In genomic region chr17:21354796-21355385, GRCh38 we compare ENCODE assay signal across 23 cellular contexts. TPM values are rescaled to one million over a fixed set of nuclear protein-coding genes. Genes with fewer than 3 reads are reported as not detected.
A peak's percentile ranks its signal among the peaks of the same experiment; 100 is the strongest.
DNase-seq lines count a peak whose midpoint lies in the region; ATAC-seq, FAIRE-seq and TF ChIP-seq lines count a peak whose summit lies in the region.
"Had no signal": no experiment of that assay in that cellular context is flagged by ENCODE, and none has a peak within 500 bp of the region (broad histone marks: within the 10 kb centered on the region; RNA-seq: fewer than 3 reads in every experiment).

No MANE protein-coding gene starts in this region.

- intact Hi-C loops in K562 (cut with micrococcal nuclease) (no loop called here), ovary (cut with DNase I) (no loop called here)
- intact Hi-C loops in naive thymus-derived CD4-positive, alpha-beta T cell (cut with micrococcal nuclease), result no loop called here

- H2BK5ac ChIP-seq in H9 (ENCODE audit: insufficient read length, low read length), result no peak overlapping the region

- H3K14ac ChIP-seq in H9 (ENCODE audit: insufficient read depth, low read length), result no peak overlapping the region

- H4K20me1 ChIP-seq in H9 (ENCODE audit: control insufficient read depth, insufficient read depth, insufficient read length) (no peaks in the 10 kb centered on the region), K562 (replicated peaks; ENCODE audit: control insufficient read depth, insufficient read depth, low read length) (no peaks in the 10 kb centered on the region)

- H3K27ac ChIP-seq in H9 (ENCODE audit: insufficient read length, low read depth, low read length) (no peak overlapping the region), K562 (ENCODE audit: extremely low read depth, low read depth, low read length) (no peak overlapping the region), ovary (no peak overlapping the region)
- no peak overlapping the region for H3K27ac ChIP-seq in naive thymus-derived CD4-positive, alpha-beta T cell (ENCODE audit: low read depth, low read length)
- H3K27ac ChIP-seq: C4-2B had no signal

- H3K36me3 Mint-ChIP-seq in H9 (ENCODE audit: insufficient read depth in 1 of 3, low read depth in 3 of 3), result no peaks in the 10 kb centered on the region
- no peaks in the 10 kb centered on the region for H3K36me3 Mint-ChIP-seq in nephron progenitor cell (ENCODE audit: low read depth)
- no peaks in the 10 kb centered on the region for H3K36me3 Mint-ChIP-seq in naive thymus-derived CD4-positive, alpha-beta T cell
- H3K36me3 Mint-ChIP-seq: CD4-positive, alpha-beta memory T cell had no signal

- H4K5ac ChIP-seq in H9 (ENCODE audit: insufficient read length, low read depth, low read length), result no peak overlapping the region

- H3K9ac ChIP-seq in H9 (ENCODE audit: extremely low read depth, insufficient read length, low read length), result no peak overlapping the region
- no peak overlapping the region for H3K9ac ChIP-seq in K562 (ENCODE audit: insufficient read depth in 1 of 2, low read depth in 2 of 2, low read length in 2 of 2)

- no peaks in the 10 kb centered on the region for H3K36me3 ChIP-seq in K562 (ENCODE audit: control insufficient read depth, insufficient read depth, low read length)
- no peaks in the 10 kb centered on the region for H3K36me3 ChIP-seq in ovary
- no peaks in the 10 kb centered on the region for H3K36me3 ChIP-seq in naive thymus-derived CD4-positive, alpha-beta T cell (ENCODE audit: control insufficient read depth in 2 of 3, insufficient read depth in 3 of 3, low read length in 3 of 3)
- H3K36me3 ChIP-seq: BE2C, HAP-1 had no signal

- H3K4me2 ChIP-seq in H9 (ENCODE audit: insufficient read depth, insufficient read length, low read length) (no peak overlapping the region), K562 (ENCODE audit: insufficient read depth, low read length) (no peak overlapping the region)

- H3K79me1 ChIP-seq in H9 (ENCODE audit: insufficient read depth, low read depth, low read length, poor library complexity, severe bottlenecking), result no peaks in the 10 kb centered on the region

- H3K23me2 ChIP-seq in H9 (ENCODE audit: insufficient read length, low read depth, low read length, poor library complexity, severe bottlenecking), result no peaks in the 10 kb centered on the region

- POLR2A ChIA-PET in K562 (lab: Yijun Ruan, JAX), result no interaction called here
- POLR2A ChIA-PET in naive thymus-derived CD4-positive, alpha-beta T cell (lab: Charles Lee), result no interaction called here

- no peak overlapping the region for H2BK12ac ChIP-seq in H9 (ENCODE audit: insufficient read length, low read depth, low read length)

- TF ChIP-seq EP300 in K562 (IDR thresholded peaks at IDR 0.05; ENCODE audit: low read length) (no peak), ovary (IDR thresholded peaks at IDR 0.05) (no peak)

- H2AK5ac ChIP-seq in H9 (ENCODE audit: insufficient read length, low read length), result no peak overlapping the region

- no peak overlapping the region for H3K18ac ChIP-seq in H9 (ENCODE audit: insufficient read length, low read depth, low read length)

- peaks cover 10% of the 10 kb centered on the region for H3K27me3 Mint-ChIP-seq in H9 (ENCODE audit: low read depth)
- H3K27me3 Mint-ChIP-seq in nephron progenitor cell (ENCODE audit: low read depth, poor library complexity), result peaks cover 35% of the 10 kb centered on the region
- H3K27me3 Mint-ChIP-seq in naive thymus-derived CD4-positive, alpha-beta T cell, result no peaks in the 10 kb centered on the region

- BruUV-seq in K562 (replicated peaks; lab: Mats Ljungman, UMichigan), result no TSS peak

- no peak overlapping the region for H3K56ac ChIP-seq in H9 (ENCODE audit: insufficient read length, low read depth, low read length)

- H3K4me3 ChIP-seq in K562 (no peak overlapping the region), ovary (no peak overlapping the region)
- H3K4me3 ChIP-seq in naive thymus-derived CD4-positive, alpha-beta T cell (ENCODE audit: low read length), result no peak overlapping the region
- H3K4me3 ChIP-seq: HAP-1 had no signal

- no peak for ATAC-seq in K562
- ATAC-seq in naive thymus-derived CD4-positive, alpha-beta T cell, result no peak

- H2BK20ac ChIP-seq in H9 (ENCODE audit: low read depth, low read length, poor library complexity, severe bottlenecking), result no peak overlapping the region

- H3K4me3 Mint-ChIP-seq in H9 (no peak overlapping the region), nephron progenitor cell (peak overlapping the region; percentile 26)
- no peak overlapping the region for H3K4me3 Mint-ChIP-seq in naive thymus-derived CD4-positive, alpha-beta T cell
- H3K4me3 Mint-ChIP-seq: CD4-positive, alpha-beta memory T cell; HFFc6 had no signal

- H3K9me3 ChIP-seq in H9 (ENCODE audit: control insufficient read depth, low read depth, low read length), result no peaks in the 10 kb centered on the region
- no peaks in the 10 kb centered on the region for H3K9me3 ChIP-seq in K562 (replicated peaks; ENCODE audit: control insufficient read depth, insufficient read depth, low read depth, low read length)
- H3K9me3 ChIP-seq in ovary, result no peaks in the 10 kb centered on the region
- H3K9me3 ChIP-seq in naive thymus-derived CD4-positive, alpha-beta T cell (ENCODE audit: control insufficient read depth in 2 of 3, low read length in 3 of 3), result no peaks in the 10 kb centered on the region
- H3K9me3 ChIP-seq: BE2C, HAP-1 had no signal

- H3K4me1 Mint-ChIP-seq in H9 (peaks cover 14 to 17% of the 10 kb centered on the region in 2 experiments), nephron progenitor cell (peaks cover 75% of the 10 kb centered on the region)
- H3K4me1 Mint-ChIP-seq in naive thymus-derived CD4-positive, alpha-beta T cell, result no peaks in the 10 kb centered on the region
- H3K4me1 Mint-ChIP-seq: CD4-positive, alpha-beta memory T cell had no signal

- H3K23ac ChIP-seq in H9 (ENCODE audit: insufficient read length, low read depth, low read length), result no peak overlapping the region

- no peak overlapping the region for H2BK15ac ChIP-seq in H9 (ENCODE audit: low read depth, low read length)

- H2BK120ac ChIP-seq in H9 (ENCODE audit: low read depth, low read length, poor library complexity, severe bottlenecking), result no peak overlapping the region

- FAIRE-seq in HTR-8/SVneo (lab: Jason Lieb, UNC) (peak; percentile 69), K562 (lab: Jason Lieb, UNC) (no peak)
- FAIRE-seq: A204.1, D721Med, G401.6, GM12892, GM19239 had no signal

- H3K4me1 ChIP-seq in H9 (ENCODE audit: insufficient read depth, low read length) (no peaks in the 10 kb centered on the region), K562 (replicated peaks in 1 of 2; ENCODE audit: control insufficient read depth in 2 of 2, insufficient read depth in 2 of 2, low read length in 2 of 2) (no peaks in the 10 kb centered on the region; a peak in 1 of 5 replicates), ovary (ENCODE audit: insufficient read depth) (no peaks in the 10 kb centered on the region)
- no peaks in the 10 kb centered on the region for H3K4me1 ChIP-seq in naive thymus-derived CD4-positive, alpha-beta T cell (ENCODE audit: control insufficient read depth in 2 of 2, insufficient read depth in 2 of 2, low read length in 2 of 2)
- H3K4me1 ChIP-seq: HAP-1 had no signal

- H3K27ac Mint-ChIP-seq in H9 (peak overlapping the region in 2 of 3 experiments; percentile 19 to 53; a peak in 3 of 7 replicates), nephron progenitor cell (peak overlapping the region; percentile 1)
- peak overlapping the region in 2 of 9 donors; percentile 16 to 51 for H3K27ac Mint-ChIP-seq in naive thymus-derived CD4-positive, alpha-beta T cell
- H3K27ac Mint-ChIP-seq: CD4-positive, alpha-beta memory T cell; HFFc6 had no signal

- H3K79me2 ChIP-seq in H9 (ENCODE audit: insufficient read depth, low read length), result no peaks in the 10 kb centered on the region
- no peaks in the 10 kb centered on the region for H3K79me2 ChIP-seq in K562 (ENCODE audit: control insufficient read depth, insufficient read depth, low read length)

- H3K9me3 Mint-ChIP-seq in H9 (peaks cover 1 to 2% of the 10 kb centered on the region in 2 experiments; a peak in 2 of 5 replicates), nephron progenitor cell (peaks cover 2% of the 10 kb centered on the region)
- peaks cover 0 to 2% (median 0%) of the 10 kb centered on the region in 11 donors for H3K9me3 Mint-ChIP-seq in naive thymus-derived CD4-positive, alpha-beta T cell
- H3K9me3 Mint-ChIP-seq: CD4-positive, alpha-beta memory T cell; HFFc6 had no signal

- DNase-seq in H9 (no peak), HTR-8/SVneo (ENCODE audit: insufficient read length, low spot score) (no peak), K562 (ENCODE audit: extremely low read depth in 1 of 4, low spot score in 3 of 4) (no peak), nephron progenitor cell (no peak), ovary (no peak), HK-2 (ENCODE audit: unreplicated experiment) (no peak), superior temporal gyrus (ENCODE audit: extremely low spot score) (no peak)
- DNase-seq in naive thymus-derived CD4-positive, alpha-beta T cell, result no peak
- DNase-seq: BE2C; CD4-positive, alpha-beta memory T cell; COR-L47; DMS153; DMS79 treated with DMSO at 0.1 percent for 48 hours; EL; GOT3; HFFc6 had no signal

- in situ Hi-C loops in K562 (cut with MboI), result no loop called here

- WGBS in H9 (ENCODE audit: extremely low coverage, insufficient read length, low lambda C conversion rate), result no CpG with 5 or more reads among the region's 13 CpGs
- 13% methylated on average over 11 of the region's 13 CpGs for WGBS in K562 (ENCODE audit: insufficient coverage, low coverage, missing lambda C conversion rate)
- 86 to 91% (median 90%) methylated on average over 13 of the region's 13 CpGs for WGBS in ovary, 3 donors

- H3K27me3 ChIP-seq in H9 (ENCODE audit: insufficient read depth, low read length) (no peaks in the 10 kb centered on the region), K562 (ENCODE audit: control insufficient read depth in 2 of 2, insufficient read depth in 2 of 2, low read length in 2 of 2) (peaks cover 5 to 37% of the 10 kb centered on the region in 2 experiments; a peak in 4 of 5 replicates), ovary (no peaks in the 10 kb centered on the region)
- no peaks in the 10 kb centered on the region for H3K27me3 ChIP-seq in naive thymus-derived CD4-positive, alpha-beta T cell (ENCODE audit: control insufficient read depth in 2 of 2, insufficient read depth in 2 of 2, low read length in 2 of 2)
- H3K27me3 ChIP-seq: BE2C had no signal

- H3T11ph ChIP-seq in H9 (ENCODE audit: low read length), result no peak overlapping the region

- no peak overlapping the region for H3K4ac ChIP-seq in H9 (ENCODE audit: low read depth, low read length)

- no peak overlapping the region for H2AFZ ChIP-seq in H9 (ENCODE audit: low read length)
- no peak overlapping the region for H2AFZ ChIP-seq in K562 (ENCODE audit: low read depth, low read length)

- CTCF ChIA-PET in K562 (lab: Yijun Ruan, JAX; ENCODE audit: low intra/inter-chr PET ratio), result no interaction called here
- CTCF ChIA-PET in naive thymus-derived CD4-positive, alpha-beta T cell (lab: Charles Lee), result no interaction called here

- no peak overlapping the region for H4K91ac ChIP-seq in H9 (ENCODE audit: insufficient read length, low read depth, low read length)

- TF ChIP-seq CTCF in H9 (conservative IDR thresholded peaks at IDR 0.05) (no peak), K562 (IDR thresholded peaks at IDR 0.05 in 2 of 3, conservative IDR thresholded peaks at IDR 0.05 in 1 of 3; ENCODE audit: insufficient read depth in 2 of 3, low read depth in 1 of 3, low read length in 3 of 3) (no peak), nephron progenitor cell (IDR thresholded peaks at IDR 0.05) (no peak), ovary (IDR thresholded peaks at IDR 0.05) (no peak)

- TF ChIP-seq POLR2A in K562 (conservative IDR thresholded peaks at IDR 0.05) (no peak), ovary (IDR thresholded peaks at IDR 0.05) (no peak)

- H4K8ac ChIP-seq in H9 (replicated peaks; ENCODE audit: insufficient read length, low read depth, low read length), result no peak overlapping the region

- H3K9me1 ChIP-seq in K562 (ENCODE audit: control insufficient read depth, insufficient read depth, low read length), result no peaks in the 10 kb centered on the region

- TF ChIP-seq RAD21 in K562 (CRISPR knock-in tag; conservative IDR thresholded peaks at IDR 0.05 in 1 of 2, IDR thresholded peaks at IDR 0.05 in 1 of 2), result no peak

RNA-seq across cellular contexts. Expression of gene KCNJ12, which starts 21.3 kb away (rescaled TPM):
- total RNA-seq in H9 (2021) (0.29 and 0.39 TPM in 2 replicates), K562 (2014; rRNA removed) (0.12 TPM in 1 of 2 replicates, not detected in the other), K562 (2014; rRNA removed; fragmentation: Illumina TruSeq; extraction: Trizol) (not detected in 2 replicates), K562 (2015; rRNA removed; fragmentation: Illumina TruSeq; extraction: Trizol) (not detected in 2 replicates), K562 (2021) (0.02 TPM in 1 of 2 replicates, not detected in the other), ovary (1 to 10 TPM in 4 of 7 donors, under 1 TPM in 3; 0.12 to 1.9 (median 1.3) TPM)
- not detected in 2 replicates for total RNA-seq in K562 (2011; cell fraction: chromatin; rRNA removed; ENCODE audit: low replicate concordance)
- total RNA-seq in K562 (2011; cell fraction: nucleolus; rRNA removed), result not detected in 2 replicates
- total RNA-seq in K562 (2011; cell fraction: nucleoplasm; rRNA removed), result not detected in 2 replicates
- polyA plus RNA-seq in K562 (2011; rRNA removed) (not detected in 2 replicates), K562 (2014; fragmentation: Illumina TruSeq; extraction: Trizol) (not detected in 2 replicates), K562 (2014; fragmentation: Nextera tagmentation; extraction: Ambion mirVana) (not detected), K562 (2014; rRNA removed) (not detected in 2 replicates), ovary (under 1 TPM; 0.25 to 0.32 TPM)
- polyA plus RNA-seq in K562 (2011; cell fraction: cytosol; rRNA removed), result 0.01 and 0.03 TPM in 2 replicates
- polyA plus RNA-seq in K562 (2011; cell fraction: nucleus; rRNA removed), result not detected in 2 replicates
- not detected in 2 replicates for polyA plus RNA-seq in K562 (2012)
- polyA minus RNA-seq in K562 (2011; rRNA and poly(A)+ RNA removed), result not detected in 2 replicates
- polyA minus RNA-seq in K562 (2011; cell fraction: cytosol; rRNA and poly(A)+ RNA removed), result not detected in 2 replicates
- polyA minus RNA-seq in K562 (2011; cell fraction: nucleus; rRNA and poly(A)+ RNA removed), result not detected in 2 replicates
- total RNA-seq in naive thymus-derived CD4-positive, alpha-beta T cell, result under 1 TPM in 2 of 5 experiments, not detected in 3; 0.19 to 0.24 TPM
- not detected for polyA plus RNA-seq in naive thymus-derived CD4-positive, alpha-beta T cell
- total RNA-seq: CD4-positive, alpha-beta memory T cell; HFFc6 had no signal
- polyA plus RNA-seq: CD4-positive, alpha-beta memory T cell had no signal
